Comparison of ENCODE assay signal across 17 cellular contexts in genomic region chr17:66885417-66885816, GRCh38. TPM values are rescaled to one million over a fixed set of nuclear protein-coding genes. Genes with fewer than 3 reads are reported as not detected.
A peak's percentile ranks its signal among the peaks of the same experiment; 100 is the strongest.
DNase-seq lines count a peak whose midpoint lies in the region; ATAC-seq lines count a peak whose summit lies in the region.
"Had no signal": no experiment of that assay in that cellular context is flagged by ENCODE, and none has a peak within 500 bp of the region (broad histone marks: within the 10 kb centered on the region; RNA-seq: fewer than 3 reads in every experiment).

No MANE protein-coding gene starts in this region.

- H3K27me3 Mint-ChIP-seq in activated naive CD4-positive, alpha-beta T cell treated with anti-CD3 and anti-CD28 coated beads for 36 hours (ENCODE audit: low read depth): no peaks in the 10 kb centered on the region

- peaks cover 2% of the 10 kb centered on the region for H3K36me3 Mint-ChIP-seq in activated naive CD4-positive, alpha-beta T cell treated with anti-CD3 and anti-CD28 coated beads for 36 hours (ENCODE audit: low read depth)
- H3K36me3 Mint-ChIP-seq: T-cell had no signal

- DNase-seq in NCI-H1105 treated with DMSO at 0.1 percent for 48 hours (lab: John Stamatoyannopoulos, UW): peak; percentile 11
- DNase-seq in NCI-H1105 (lab: John Stamatoyannopoulos, UW): no peak
- peak; percentile 85 to 92 for DNase-seq in NCI-H524 (lab: John Stamatoyannopoulos, UW)
- peak; percentile 24 for DNase-seq in dermis blood vessel endothelial cell
- DNase-seq in activated naive CD4-positive, alpha-beta T cell treated with anti-CD3 and anti-CD28 coated beads for 36 hours: no peak
- no peak for DNase-seq in KBM-7
- no peak for DNase-seq in amniotic stem cell (lab: John Stamatoyannopoulos, UW)
- DNase-seq: 8988T, HCEC 1CT, MG63, NCI-H1436, NCI-H510A, OCI-M1, T-cell had no signal

- CTCF ChIA-PET in activated naive CD4-positive, alpha-beta T cell treated with anti-CD3 and anti-CD28 coated beads for 36 hours (lab: Charles Lee): interaction anchor here (0.6 kb wide), 1 partner anchor 685 kb away, joined by 3 read pairs; no protein-coding TSS in a partner anchor

- in situ Hi-C loops in KBM-7 (cut with MboI; ENCODE audit: low pct_unique_long_range_greater_than_20kb, low sequenced_read_pairs): no loop called here

- intact Hi-C loops in activated naive CD4-positive, alpha-beta T cell treated with anti-CD3 and anti-CD28 coated beads for 36 hours (cut with micrococcal nuclease): no loop called here

- no peak overlapping the region for H3K4me3 Mint-ChIP-seq in activated naive CD4-positive, alpha-beta T cell treated with anti-CD3 and anti-CD28 coated beads for 36 hours
- H3K4me3 Mint-ChIP-seq: T-cell had no signal

- no peak for ATAC-seq in HG02588 (IDR thresholded peaks at IDR 0.05; ENCODE audit: unreplicated experiment)
- ATAC-seq: GM12878, T-cell had no signal

- no peak overlapping the region for H3K27ac Mint-ChIP-seq in activated naive CD4-positive, alpha-beta T cell treated with anti-CD3 and anti-CD28 coated beads for 36 hours
- H3K27ac Mint-ChIP-seq: T-cell had no signal

- H3K4me1 Mint-ChIP-seq in activated naive CD4-positive, alpha-beta T cell treated with anti-CD3 and anti-CD28 coated beads for 36 hours (ENCODE audit: low read depth): no peaks in the 10 kb centered on the region
- H3K4me1 Mint-ChIP-seq: T-cell had no signal

- peaks cover 2% of the 10 kb centered on the region for H3K9me3 Mint-ChIP-seq in activated naive CD4-positive, alpha-beta T cell treated with anti-CD3 and anti-CD28 coated beads for 36 hours

RNA-seq across cellular contexts. Expression of gene CACNG5, which starts 50.5 kb away (rescaled TPM):
- not detected in 2 replicates for total RNA-seq in dermis blood vessel endothelial cell
- total RNA-seq in activated naive CD4-positive, alpha-beta T cell treated with anti-CD3 and anti-CD28 coated beads for 36 hours: not detected
- total RNA-seq: GM12878, SK-MEL-5, T-cell had no signal

Comparison
In these comparisons a context has a peak if more than half of its experiments do, and no peak if none do; other contexts are left out.
1. DNase-seq: peak in NCI-H1105 treated with DMSO at 0.1 percent for 48 hours (single experiment), NCI-H524 (2 of 2) and dermis blood vessel endothelial cell (single experiment); none in NCI-H1105 (single experiment), activated naive CD4-positive, alpha-beta T cell treated with anti-CD3 and anti-CD28 coated beads for 36 hours (single experiment), KBM-7 (single experiment) and amniotic stem cell (single experiment).